ENCODE assay signal across 10 cellular contexts in the genomic region with DNA sequence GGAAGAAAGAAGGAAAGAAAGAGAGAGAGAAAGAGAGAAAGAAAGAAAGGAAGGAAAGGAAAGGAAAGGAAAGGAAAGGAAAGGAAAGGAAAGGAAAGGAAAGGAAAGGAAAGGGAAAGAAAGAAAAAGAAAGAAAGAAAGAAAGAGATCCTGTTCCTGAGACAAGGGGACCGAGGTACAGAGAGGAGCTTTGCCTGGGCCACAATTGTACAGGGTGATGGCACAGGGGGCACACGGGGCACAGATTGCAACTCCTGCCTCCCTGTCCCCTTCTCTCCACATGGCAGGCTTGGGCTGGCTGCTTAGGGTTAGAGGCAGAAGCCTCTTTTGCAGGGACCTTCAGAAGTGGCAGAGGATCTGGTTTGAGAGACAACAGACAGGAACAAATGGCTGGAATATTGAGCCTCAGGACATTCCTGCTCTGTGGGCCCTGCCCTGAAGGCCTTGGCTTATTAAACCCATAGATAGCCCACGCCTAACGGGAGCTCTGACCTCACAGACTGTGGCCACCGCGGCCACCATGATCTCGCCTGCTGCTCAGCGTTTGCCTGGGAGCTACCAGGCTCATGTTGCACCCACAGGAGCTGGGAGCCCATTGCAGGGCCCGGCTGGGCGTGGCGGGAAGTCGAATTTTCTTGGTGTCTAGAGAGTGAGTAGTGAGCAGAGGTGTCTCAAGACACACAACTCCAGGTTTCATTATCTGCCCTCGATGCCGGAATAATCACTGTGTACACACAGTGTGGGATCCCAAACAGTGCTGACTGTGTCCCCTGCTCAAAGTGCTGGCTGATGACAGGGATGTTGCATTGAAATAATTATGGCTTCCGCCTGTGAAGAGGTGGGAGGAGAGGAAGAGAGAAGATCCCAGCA.
DNase-seq lines count a peak whose midpoint lies in the region; ATAC-seq and TF ChIP-seq lines count a peak whose summit lies in the region.
"Had no signal": no experiment of that assay in that cellular context is flagged by ENCODE, and none has a peak within 500 bp of the region (broad histone marks: within the 10 kb centered on the region; RNA-seq: fewer than 3 reads in every experiment).

No MANE protein-coding gene starts in this region.

- peaks cover 32% of the 10 kb centered on the region for H3K4me1 ChIP-seq in Panc1 (ENCODE audit: control insufficient read depth, insufficient read depth, low read length)
- H3K4me1 ChIP-seq in foreskin keratinocyte, result peaks cover 16% of the 10 kb centered on the region
- no peaks in the 10 kb centered on the region for H3K4me1 ChIP-seq in OCI-LY7 (ENCODE audit: insufficient read depth, low read length, poor library complexity, severe bottlenecking)

- POLR2A ChIA-PET in Panc1 (lab: Charles Lee) (no interaction called here), OCI-LY7 (lab: Charles Lee) (no interaction called here)

- H2AFZ ChIP-seq in OCI-LY7 (ENCODE audit: low read length), result no peak overlapping the region

- DNase-seq in stimulated activated naive CD8-positive, alpha-beta T cell treated with anti-CD3 and anti-CD28 coated beads, Interleukin-15, amount 100 ng/mL, for 72 hours, result no peak
- no peak for DNase-seq in Panc1 (ENCODE audit: low read depth, low spot score)
- DNase-seq in foreskin keratinocyte, result peak in 1 of 2 donors; percentile 56
- no peak for DNase-seq in OCI-LY7 (ENCODE audit: low spot score)
- DNase-seq in chondrocyte (ENCODE audit: low spot score), result no peak
- DNase-seq: activated CD4-positive, alpha-beta memory T cell treated with anti-CD3 and anti-CD28 coated beads for 36 hours had no signal

- in situ Hi-C loops in Panc1 (cut with HindIII; ENCODE audit: low pct_unique_long_range_greater_than_20kb, low sequenced_read_pairs), result no loop called here

- intact Hi-C loops in Panc1 (cut with micrococcal nuclease; ENCODE audit: unreplicated experiment), result no loop called here
- intact Hi-C loops in OCI-LY7 (cut with micrococcal nuclease; ENCODE audit: unreplicated experiment), result no loop called here

- peak overlapping the region in 1 of 2 experiments; percentile 3; a peak in 1 of 4 replicates for H3K4me3 ChIP-seq in Panc1 (ENCODE audit: low read depth in 2 of 2, low read length in 2 of 2)
- no peak overlapping the region for H3K4me3 ChIP-seq in OCI-LY7 (ENCODE audit: low read depth, low read length, poor library complexity, severe bottlenecking)

- H4K20me1 ChIP-seq in OCI-LY7 (ENCODE audit: insufficient read depth, low read length), result no peaks in the 10 kb centered on the region

- no peak overlapping the region for H3K4me2 ChIP-seq in OCI-LY7 (ENCODE audit: low read length)

- no peak for ATAC-seq in stimulated activated naive CD8-positive, alpha-beta T cell treated with anti-CD3 and anti-CD28 coated beads, Interleukin-15, amount 100 ng/mL, for 72 hours
- peak; percentile 55 for ATAC-seq in Panc1
- peak; percentile 26 for ATAC-seq in foreskin keratinocyte
- ATAC-seq in HG03432 (IDR thresholded peaks at IDR 0.05; ENCODE audit: unreplicated experiment), result no peak
- no peak for ATAC-seq in GM21390 (IDR thresholded peaks at IDR 0.05; ENCODE audit: unreplicated experiment)

- no peaks in the 10 kb centered on the region for H3K9me3 Mint-ChIP-seq in stimulated activated naive CD8-positive, alpha-beta T cell treated with anti-CD3 and anti-CD28 coated beads, Interleukin-15, Interleukin-2, amounts not matched to agents 100 ng/mL and 50 ng/mL, for 24 hours
- H3K9me3 Mint-ChIP-seq in stimulated activated naive CD8-positive, alpha-beta T cell treated with anti-CD3 and anti-CD28 coated beads, Interleukin-15, amount 100 ng/mL, for 72 hours, result no peaks in the 10 kb centered on the region
- H3K9me3 Mint-ChIP-seq in chondrocyte (ENCODE audit: low read depth), result no peaks in the 10 kb centered on the region
- H3K9me3 Mint-ChIP-seq: activated CD4-positive, alpha-beta memory T cell treated with anti-CD3 and anti-CD28 coated beads for 36 hours; neural crest cell had no signal

- BruUV-seq in Panc1 (replicated peaks; lab: Mats Ljungman, UMichigan) (no TSS peak), OCI-LY7 (replicated peaks; lab: Mats Ljungman, UMichigan) (no TSS peak)

- peak overlapping the region; percentile 63 for H3K27ac Mint-ChIP-seq in stimulated activated naive CD8-positive, alpha-beta T cell treated with anti-CD3 and anti-CD28 coated beads, Interleukin-15, Interleukin-2, amounts not matched to agents 100 ng/mL and 50 ng/mL, for 24 hours
- H3K27ac Mint-ChIP-seq in stimulated activated naive CD8-positive, alpha-beta T cell treated with anti-CD3 and anti-CD28 coated beads, Interleukin-15, amount 100 ng/mL, for 72 hours, result peak overlapping the region in 1 of 2 donors; percentile 22
- no peak overlapping the region for H3K27ac Mint-ChIP-seq in chondrocyte (ENCODE audit: unreplicated experiment)
- H3K27ac Mint-ChIP-seq: activated CD4-positive, alpha-beta memory T cell treated with anti-CD3 and anti-CD28 coated beads for 36 hours had no signal

- CTCF ChIA-PET in Panc1 (lab: Charles Lee) (interaction anchor here (0.5 kb wide), 1 partner anchor 376 kb away, joined by 6 read pairs; no protein-coding TSS in a partner anchor), OCI-LY7 (lab: Charles Lee; ENCODE audit: unreplicated experiment) (interaction anchor here (1.0 kb wide), 1 partner anchor 68 kb away, joined by 3 read pairs; no protein-coding TSS in a partner anchor)

- H3K27me3 ChIP-seq in Panc1 (ENCODE audit: control insufficient read depth, insufficient read depth, low read length) (no peaks in the 10 kb centered on the region), foreskin keratinocyte (no peaks in the 10 kb centered on the region)

- H3K79me2 ChIP-seq in OCI-LY7 (ENCODE audit: insufficient read depth, low read depth, low read length), result no peaks in the 10 kb centered on the region

- H3K4me3 Mint-ChIP-seq in stimulated activated naive CD8-positive, alpha-beta T cell treated with anti-CD3 and anti-CD28 coated beads, Interleukin-15, Interleukin-2, amounts not matched to agents 100 ng/mL and 50 ng/mL, for 24 hours, result no peak overlapping the region
- no peak overlapping the region for H3K4me3 Mint-ChIP-seq in stimulated activated naive CD8-positive, alpha-beta T cell treated with anti-CD3 and anti-CD28 coated beads, Interleukin-15, amount 100 ng/mL, for 72 hours
- H3K4me3 Mint-ChIP-seq in chondrocyte (ENCODE audit: unreplicated experiment), result no peak overlapping the region
- H3K4me3 Mint-ChIP-seq: activated CD4-positive, alpha-beta memory T cell treated with anti-CD3 and anti-CD28 coated beads for 36 hours; neural crest cell had no signal

- H3K36me3 ChIP-seq in Panc1 (ENCODE audit: control insufficient read depth, insufficient read depth, low read length) (no peaks in the 10 kb centered on the region), OCI-LY7 (ENCODE audit: insufficient read depth, low read length) (no peaks in the 10 kb centered on the region)

- no peak for TF ChIP-seq CTCF in Panc1 (IDR thresholded peaks at IDR 0.05)
- TF ChIP-seq CTCF in foreskin keratinocyte (conservative IDR thresholded peaks at IDR 0.05), result no peak
- no peak for TF ChIP-seq CTCF in OCI-LY7 (conservative IDR thresholded peaks at IDR 0.05; ENCODE audit: low read length)
- no peak for TF ChIP-seq CTCF in chondrocyte (IDR thresholded peaks at IDR 0.05)

- no peaks in the 10 kb centered on the region for H3K9me3 ChIP-seq in Panc1 (ENCODE audit: control insufficient read depth, insufficient read depth, low read depth, low read length)
- H3K9me3 ChIP-seq in OCI-LY7 (ENCODE audit: low read length), result no peaks in the 10 kb centered on the region

- H3K27ac ChIP-seq in Panc1 (ENCODE audit: low read length) (peak overlapping the region; percentile 80), foreskin keratinocyte (peak overlapping the region; percentile 71), OCI-LY7 (ENCODE audit: low read depth, low read length, poor library complexity, severe bottlenecking) (no peak overlapping the region)

- H3K27me3 Mint-ChIP-seq in stimulated activated naive CD8-positive, alpha-beta T cell treated with anti-CD3 and anti-CD28 coated beads, Interleukin-15, Interleukin-2, amounts not matched to agents 100 ng/mL and 50 ng/mL, for 24 hours, result peaks cover 5% of the 10 kb centered on the region
- H3K27me3 Mint-ChIP-seq in stimulated activated naive CD8-positive, alpha-beta T cell treated with anti-CD3 and anti-CD28 coated beads, Interleukin-15, amount 100 ng/mL, for 72 hours, result peaks cover 16% of the 10 kb centered on the region
- H3K27me3 Mint-ChIP-seq in chondrocyte (ENCODE audit: low read depth), result no peaks in the 10 kb centered on the region

- H3K4me1 Mint-ChIP-seq in stimulated activated naive CD8-positive, alpha-beta T cell treated with anti-CD3 and anti-CD28 coated beads, Interleukin-15, Interleukin-2, amounts not matched to agents 100 ng/mL and 50 ng/mL, for 24 hours (ENCODE audit: low read depth), result peaks cover 24% of the 10 kb centered on the region
- peaks cover 32% of the 10 kb centered on the region for H3K4me1 Mint-ChIP-seq in stimulated activated naive CD8-positive, alpha-beta T cell treated with anti-CD3 and anti-CD28 coated beads, Interleukin-15, amount 100 ng/mL, for 72 hours
- H3K4me1 Mint-ChIP-seq in chondrocyte (ENCODE audit: low read depth), result peaks cover 33% of the 10 kb centered on the region

- H3K9me2 ChIP-seq in OCI-LY7 (ENCODE audit: insufficient read depth, low read length), result no peaks in the 10 kb centered on the region

- H3K36me3 Mint-ChIP-seq in stimulated activated naive CD8-positive, alpha-beta T cell treated with anti-CD3 and anti-CD28 coated beads, Interleukin-15, Interleukin-2, amounts not matched to agents 100 ng/mL and 50 ng/mL, for 24 hours (ENCODE audit: low read depth), result no peaks in the 10 kb centered on the region
- H3K36me3 Mint-ChIP-seq in chondrocyte (ENCODE audit: low read depth), result no peaks in the 10 kb centered on the region

Comparison
In these comparisons a context has a peak if more than half of its experiments do, and no peak if none do; other contexts are left out.
1. ATAC-seq: peak in Panc1 (single experiment) and foreskin keratinocyte (single experiment); none in stimulated activated naive CD8-positive, alpha-beta T cell treated with anti-CD3 and anti-CD28 coated beads, Interleukin-15, amount 100 ng/mL, for 72 hours (single experiment), HG03432 (single experiment) and GM21390 (single experiment).